Comparison of ENCODE assay signal across 9 cellular contexts in genomic region chr7:100156331-100157068, GRCh38. TPM values are rescaled to one million over a fixed set of nuclear protein-coding genes. Genes with fewer than 3 reads are reported as not detected.
DNase-seq lines count a peak whose midpoint lies in the region; ATAC-seq and TF ChIP-seq lines count a peak whose summit lies in the region.
"Had no signal": no experiment of that assay in that cellular context is flagged by ENCODE, and none has a peak within 500 bp of the region (broad histone marks: within the 10 kb centered on the region; RNA-seq: fewer than 3 reads in every experiment).

No MANE protein-coding gene starts in this region.

- H3K36me3 ChIP-seq in DOHH2 (ENCODE audit: control insufficient read depth, low read length) (peaks cover 69% of the 10 kb centered on the region), brain microvascular endothelial cell (replicated peaks) (peaks cover 39% of the 10 kb centered on the region), vagina (peaks cover 0 to 27% of the 10 kb centered on the region in 2 donors)

- no peaks in the 10 kb centered on the region for H3K9me3 Mint-ChIP-seq in natural killer cell treated with Interleukin-12 subunit alpha and Interleukin-12 subunit beta and Interleukin-15 and Interleukin-18, amount 100 ng/mL, for 72 hours

- H3K4me1 ChIP-seq in DOHH2 (ENCODE audit: control insufficient read depth, low read length) (peaks cover 64% of the 10 kb centered on the region), vagina (peaks cover 44% of the 10 kb centered on the region)

- no peaks in the 10 kb centered on the region for H3K27me3 ChIP-seq in DOHH2 (ENCODE audit: control insufficient read depth, low read length)
- H3K27me3 ChIP-seq in brain microvascular endothelial cell (replicated peaks): no peaks in the 10 kb centered on the region
- H3K27me3 ChIP-seq in vagina: no peaks in the 10 kb centered on the region
- H3K27me3 ChIP-seq: sigmoid colon had no signal

- peaks cover 8% of the 10 kb centered on the region; the same call in 1 of the 2 replicates for H4K20me1 ChIP-seq in DOHH2 (ENCODE audit: control insufficient read depth, insufficient read depth, low read depth, low read length)

- peaks cover 34% of the 10 kb centered on the region for H3F3A ChIP-seq in DOHH2 (ENCODE audit: control insufficient read depth, insufficient read depth)

- TF ChIP-seq POLR2A in vagina (IDR thresholded peaks at IDR 0.05): no peak

- in situ Hi-C loops in brain microvascular endothelial cell (cut with HindIII; ENCODE audit: low pct_ligation_motif_present, low sequenced_read_pairs): no loop called here

- H3K27me3 Mint-ChIP-seq in natural killer cell treated with Interleukin-12 subunit alpha and Interleukin-12 subunit beta and Interleukin-15 and Interleukin-18, amount 100 ng/mL, for 72 hours: no peaks in the 10 kb centered on the region

- H3K9me2 ChIP-seq in DOHH2 (replicated peaks; ENCODE audit: control insufficient read depth, low read length): no peaks in the 10 kb centered on the region

- TF ChIP-seq CTCF in DOHH2 (IDR thresholded peaks at IDR 0.05; ENCODE audit: low read depth, low read length, poor library complexity, severe bottlenecking) (no peak), brain microvascular endothelial cell (IDR thresholded peaks at IDR 0.05; ENCODE audit: low read depth, low read length, missing control alignments) (no peak), vagina (IDR thresholded peaks at IDR 0.05) (no peak)

- peak overlapping the region; percentile 86 for H3K4me3 ChIP-seq in DOHH2 (ENCODE audit: low read length)
- peak overlapping the region; percentile 64 for H3K4me3 ChIP-seq in brain microvascular endothelial cell (ENCODE audit: low read depth, low read length)
- H3K4me3 ChIP-seq in vagina: no peak overlapping the region

- intact Hi-C loops in vagina (cut with DNase I): no loop called here

- H3K4me1 Mint-ChIP-seq in natural killer cell treated with Interleukin-12 subunit alpha and Interleukin-12 subunit beta and Interleukin-15 and Interleukin-18, amount 100 ng/mL, for 72 hours (ENCODE audit: low read depth in 2 of 2): peaks cover 15 to 17% of the 10 kb centered on the region in 2 donors

- ATAC-seq in natural killer cell treated with Interleukin-12 subunit alpha and Interleukin-12 subunit beta and Interleukin-15 and Interleukin-18, amount 100 ng/mL, for 72 hours: no peak

- H3K4me3 Mint-ChIP-seq in natural killer cell treated with Interleukin-12 subunit alpha and Interleukin-12 subunit beta and Interleukin-15 and Interleukin-18, amount 100 ng/mL, for 72 hours: peak overlapping the region; percentile 80

- peak overlapping the region; percentile 66 to 92 for H3K27ac Mint-ChIP-seq in natural killer cell treated with Interleukin-12 subunit alpha and Interleukin-12 subunit beta and Interleukin-15 and Interleukin-18, amount 100 ng/mL, for 72 hours

- H3K9me3 ChIP-seq in DOHH2 (ENCODE audit: control insufficient read depth, insufficient read depth, low read length): no peaks in the 10 kb centered on the region
- H3K9me3 ChIP-seq in vagina: no peaks in the 10 kb centered on the region
- H3K9me3 ChIP-seq: sigmoid colon had no signal

- peak overlapping the region; percentile 94 for H3K4me2 ChIP-seq in DOHH2 (ENCODE audit: low read length)

- H3K27ac ChIP-seq in DOHH2 (ENCODE audit: low read depth, low read length) (peak overlapping the region; percentile 67), brain microvascular endothelial cell (no peak overlapping the region), vagina (no peak overlapping the region)

- H3K79me2 ChIP-seq in DOHH2 (ENCODE audit: control insufficient read depth, low read length): peaks cover 75% of the 10 kb centered on the region

- peaks cover 8% of the 10 kb centered on the region for H3K36me3 Mint-ChIP-seq in natural killer cell treated with Interleukin-12 subunit alpha and Interleukin-12 subunit beta and Interleukin-15 and Interleukin-18, amount 100 ng/mL, for 72 hours

- DNase-seq in MV-4-11 (lab: John Stamatoyannopoulos, UW) (peak; percentile 10), brain microvascular endothelial cell (no peak), activated gamma-delta T cell (lab: John Stamatoyannopoulos, UW) (no peak), DMS 273 (lab: John Stamatoyannopoulos, UW; ENCODE audit: unreplicated experiment) (no peak), vagina (ENCODE audit: extremely low spot score in 2 of 2) (no peak), NK-92 (lab: John Stamatoyannopoulos, UW; ENCODE audit: unreplicated experiment) (no peak)
- no peak for DNase-seq in natural killer cell treated with Interleukin-12 subunit alpha and Interleukin-12 subunit beta and Interleukin-15 and Interleukin-18, amount 100 ng/mL, for 72 hours (ENCODE audit: low spot score)
- DNase-seq: sigmoid colon had no signal

RNA-seq across cellular contexts. Expression of gene TRAPPC14, which starts 2.0 kb away (rescaled TPM):
- 10 to 100 TPM; 46.2 to 52.7 TPM for total RNA-seq in natural killer cell treated with Interleukin-12 subunit alpha and Interleukin-12 subunit beta and Interleukin-15 and Interleukin-18, amount 100 ng/mL, for 72 hours
- total RNA-seq in vagina: 18.2 TPM

RNA-seq across cellular contexts. Expression of gene LAMTOR4, which starts 7.8 kb away (rescaled TPM):
- 100 to 1,000 TPM; 124 to 145 TPM for total RNA-seq in natural killer cell treated with Interleukin-12 subunit alpha and Interleukin-12 subunit beta and Interleukin-15 and Interleukin-18, amount 100 ng/mL, for 72 hours
- total RNA-seq in vagina: 161 TPM

RNA-seq across cellular contexts. Expression of gene GAL3ST4, which starts 11.9 kb away (rescaled TPM):
- 1 to 10 TPM in 1 of 2 donors, under 1 TPM in 1; 0.57 to 1.1 TPM for total RNA-seq in natural killer cell treated with Interleukin-12 subunit alpha and Interleukin-12 subunit beta and Interleukin-15 and Interleukin-18, amount 100 ng/mL, for 72 hours
- total RNA-seq in vagina: 4.2 TPM

RNA-seq across cellular contexts. Expression of gene GPC2, which starts 20.7 kb away (rescaled TPM):
- total RNA-seq in natural killer cell treated with Interleukin-12 subunit alpha and Interleukin-12 subunit beta and Interleukin-15 and Interleukin-18, amount 100 ng/mL, for 72 hours: 1 to 10 TPM; 2.6 to 2.7 TPM
- 7.4 TPM for total RNA-seq in vagina

RNA-seq across cellular contexts. Expression of gene STAG3, which starts 21.2 kb away (rescaled TPM):
- total RNA-seq in natural killer cell treated with Interleukin-12 subunit alpha and Interleukin-12 subunit beta and Interleukin-15 and Interleukin-18, amount 100 ng/mL, for 72 hours: 10 to 100 TPM; 13.7 to 24.4 TPM
- total RNA-seq in vagina: not detected

Comparison
In these comparisons a context has a peak if more than half of its experiments do, and no peak if none do; other contexts are left out.
1. H3K4me3 ChIP-seq: peak in DOHH2 (single experiment) and brain microvascular endothelial cell (single experiment); none in vagina (0 of 2).